25 cellular contexts compared by ENCODE assay signal in the genomic region with DNA sequence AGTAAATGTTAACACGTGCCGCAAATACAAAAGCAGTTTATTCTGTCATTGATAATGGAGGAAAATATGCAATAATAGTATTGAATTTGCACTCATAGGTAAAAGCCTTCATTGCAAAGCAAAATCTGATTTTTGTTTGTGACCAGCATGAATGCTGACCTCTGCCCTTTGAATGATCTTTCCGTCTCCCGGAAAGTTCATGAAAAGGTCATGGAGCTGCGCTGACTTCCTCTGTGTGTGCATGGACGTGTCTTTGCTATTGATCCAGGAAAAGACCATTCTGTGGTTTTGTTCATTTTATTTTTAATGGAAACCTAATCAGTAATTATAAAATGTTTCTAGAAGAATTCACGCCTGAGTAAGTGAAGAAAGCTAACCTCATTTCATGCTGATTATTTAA.
"Had no signal": no experiment of that assay in that cellular context is flagged by ENCODE, and none has a peak within 500 bp of the region (broad histone marks: within the 10 kb centered on the region; RNA-seq: fewer than 3 reads in every experiment).

No MANE protein-coding gene starts in this region.

- H3K27me3 ChIP-seq: esophagus muscularis mucosa, foreskin keratinocyte, gastroesophageal sphincter, hepatocyte, ovary had no signal

- H3K27ac Mint-ChIP-seq: endodermal cell; natural killer cell treated with Interleukin-12 subunit alpha and Interleukin-12 subunit beta and Interleukin-15 and Interleukin-18, amount 100 ng/mL, for 72 hours; stimulated activated naive CD8-positive, alpha-beta T cell treated with anti-CD3 and anti-CD28 coated beads, Interleukin-15, amount 100 ng/mL, for 72 hours had no signal

- H3K4me1 Mint-ChIP-seq: stimulated activated naive CD8-positive, alpha-beta T cell treated with anti-CD3 and anti-CD28 coated beads, Interleukin-15, amount 100 ng/mL, for 72 hours had no signal

- H3K9me3 Mint-ChIP-seq: endodermal cell; natural killer cell treated with Interleukin-12 subunit alpha and Interleukin-12 subunit beta and Interleukin-15 and Interleukin-18, amount 100 ng/mL, for 72 hours; stimulated activated naive CD8-positive, alpha-beta T cell treated with anti-CD3 and anti-CD28 coated beads, Interleukin-15, amount 100 ng/mL, for 72 hours had no signal

- H3K4me1 ChIP-seq: esophagus muscularis mucosa, gastroesophageal sphincter, heart left ventricle, left lung, lower lobe of right lung, suprapubic skin had no signal

- ATAC-seq: foreskin keratinocyte; gastroesophageal sphincter; heart left ventricle; left lung; lower lobe of right lung; natural killer cell treated with Interleukin-12 subunit alpha and Interleukin-12 subunit beta and Interleukin-15 and Interleukin-18, amount 100 ng/mL, for 72 hours; sciatic nerve; stimulated activated naive CD8-positive, alpha-beta T cell treated with anti-CD3 and anti-CD28 coated beads, Interleukin-15, amount 100 ng/mL, for 72 hours had no signal

- H3K36me3 ChIP-seq: esophagus muscularis mucosa, gastroesophageal sphincter, heart left ventricle, left lung, lower lobe of right lung, ovary, suprapubic skin had no signal

- H3K36me3 Mint-ChIP-seq: natural killer cell treated with Interleukin-12 subunit alpha and Interleukin-12 subunit beta and Interleukin-15 and Interleukin-18, amount 100 ng/mL, for 72 hours had no signal

- H3K4me3 ChIP-seq: esophagus muscularis mucosa, gastroesophageal sphincter, heart left ventricle, hepatocyte, left lung, lower lobe of right lung, ovary, smooth muscle cell, suprapubic skin had no signal

- H3K4me3 Mint-ChIP-seq: endodermal cell; natural killer cell treated with Interleukin-12 subunit alpha and Interleukin-12 subunit beta and Interleukin-15 and Interleukin-18, amount 100 ng/mL, for 72 hours; stimulated activated naive CD8-positive, alpha-beta T cell treated with anti-CD3 and anti-CD28 coated beads, Interleukin-15, amount 100 ng/mL, for 72 hours had no signal

- H3K9me3 ChIP-seq: esophagus muscularis mucosa, gastroesophageal sphincter, heart left ventricle, left lung, lower lobe of right lung, ovary, suprapubic skin had no signal

- H3K27ac ChIP-seq: esophagus muscularis mucosa, foreskin keratinocyte, gastroesophageal sphincter, heart left ventricle, hepatocyte, left lung, lower lobe of right lung, ovary, suprapubic skin had no signal

- DNase-seq: central memory CD4-positive, alpha-beta T cell; effector CD8-positive, alpha-beta T cell; endodermal cell; foreskin keratinocyte; heart left ventricle; kidney; left lung; lower lobe of right lung; occipital lobe; ovary; posterior cingulate gyrus; stimulated activated CD4-positive, alpha-beta T cell treated with anti-CD3 and anti-CD28 coated beads, Interleukin-12 subunit alpha, Interleukin-12 subunit beta, amount 100 ng/mL, for 4 hours; stimulated activated CD4-positive, alpha-beta T cell treated with anti-CD3 and anti-CD28 coated beads, Interleukin-1b, Interleukin-23, amount 100 ng/mL, for 48 hours; stimulated activated CD4-positive, alpha-beta T cell treated with anti-CD3 and anti-CD28 coated beads, Interleukin-4, amount 100 ng/mL, for 1 hour; stimulated activated CD8-positive, alpha-beta memory T cell treated with anti-CD3 and anti-CD28 coated beads, Interleukin-4, amount 100 ng/mL, for 48 hours; stimulated activated naive CD4-positive, alpha-beta T cell; stimulated activated naive CD8-positive, alpha-beta T cell treated with anti-CD3 and anti-CD28 coated beads, Interleukin-15, amount 100 ng/mL, for 72 hours; trophoblast cell had no signal
